8 cellular contexts compared by ENCODE assay signal in genomic region chr4:89305712-89306437, GRCh38. TPM values are rescaled to one million over a fixed set of nuclear protein-coding genes. Genes with fewer than 3 reads are reported as not detected.
A peak's percentile ranks its signal among the peaks of the same experiment; 100 is the strongest.
DNase-seq lines count a peak whose midpoint lies in the region; ATAC-seq, FAIRE-seq and TF ChIP-seq lines count a peak whose summit lies in the region.

No MANE protein-coding gene starts in this region.

- no peaks in the 10 kb centered on the region for H3K36me3 ChIP-seq in GM23248 (ENCODE audit: low read depth)
- H3K36me3 ChIP-seq in Peyer's patch, result no peaks in the 10 kb centered on the region
- no peaks in the 10 kb centered on the region for H3K36me3 ChIP-seq in pancreas

- no peaks in the 10 kb centered on the region for H3K9me3 ChIP-seq in GM23248 (ENCODE audit: low read depth)
- H3K9me3 ChIP-seq in Peyer's patch, result no peaks in the 10 kb centered on the region
- no peaks in the 10 kb centered on the region for H3K9me3 ChIP-seq in pancreas

- no peak overlapping the region for H3K27ac ChIP-seq in GM23248
- H3K27ac ChIP-seq in Peyer's patch, result peak overlapping the region; percentile 74 to 86 (median 80)
- peak overlapping the region in 3 of 4 donors; percentile 50 to 83 (median 82) for H3K27ac ChIP-seq in pancreas

- no peaks in the 10 kb centered on the region for H4K20me1 ChIP-seq in GM23248 (ENCODE audit: insufficient read depth)

- TF ChIP-seq CTCF in Peyer's patch (IDR thresholded peaks at IDR 0.05), result no peak
- TF ChIP-seq CTCF in endothelial cell (IDR thresholded peaks at IDR 0.05; ENCODE audit: unreplicated experiment), result no peak
- TF ChIP-seq CTCF in pancreas (IDR thresholded peaks at IDR 0.05), result no peak

- no peak overlapping the region for H3K27ac Mint-ChIP-seq in endothelial cell (ENCODE audit: unreplicated experiment)
- H3K27ac Mint-ChIP-seq in stimulated activated naive B cell treated with anti-CD40 and anti-IgM and Interleukin-4, amounts not matched to agents 10 μg/mL and 1 μg/mL and 100 μg/mL, for 72 hours, result no peak overlapping the region

- H3K4me1 ChIP-seq in GM23248 (ENCODE audit: insufficient read depth) (peaks cover 9% of the 10 kb centered on the region), Peyer's patch (peaks cover 0 to 32% (median 2%) of the 10 kb centered on the region in 4 donors), pancreas (peaks cover 5 to 51% (median 36%) of the 10 kb centered on the region in 3 donors)

- TF ChIP-seq POLR2A in Peyer's patch (IDR thresholded peaks at IDR 0.05), result peak in 1 of 2 donors; percentile 14

- no peak for FAIRE-seq in pancreas (lab: Jason Lieb, UNC)

- no peak overlapping the region for H3K9ac ChIP-seq in GM23248

- H3K4me3 ChIP-seq in GM23248 (no peak overlapping the region), Peyer's patch (peak overlapping the region; percentile 47 to 73 (median 68)), pancreas (peak overlapping the region in 3 of 4 donors; percentile 77 to 87 (median 84))

- peaks cover 4% of the 10 kb centered on the region; the same call in 1 of the 2 replicates for H3K27me3 ChIP-seq in GM23248 (replicated peaks; ENCODE audit: insufficient read depth)
- no peaks in the 10 kb centered on the region for H3K27me3 ChIP-seq in Peyer's patch
- no peaks in the 10 kb centered on the region for H3K27me3 ChIP-seq in pancreas

- H3F3A ChIP-seq in GM23248 (ENCODE audit: insufficient read depth), result peaks cover 5% of the 10 kb centered on the region; the same call in 1 of the 2 replicates

- peak overlapping the region; percentile 95 for H3K4me3 Mint-ChIP-seq in endothelial cell (ENCODE audit: unreplicated experiment)
- H3K4me3 Mint-ChIP-seq in stimulated activated naive B cell treated with anti-CD40 and anti-IgM and Interleukin-4, amounts not matched to agents 10 μg/mL and 1 μg/mL and 100 μg/mL, for 72 hours, result no peak overlapping the region

- WGBS in GM23248 (ENCODE audit: low coverage in 1 of 2, low lambda C conversion rate in 2 of 2, missing lambda C conversion rate in 2 of 2), 2 experiments, result 64% methylated on average over 8 of the region's 8 CpGs
- WGBS in pancreas, 2 donors, result 12 to 16% methylated on average over 8 of the region's 8 CpGs

- peak; percentile 24 to 62 (median 33) for ATAC-seq in pancreas
- no peak for ATAC-seq in HG03039 (IDR thresholded peaks at IDR 0.05; ENCODE audit: unreplicated experiment)
- no peak for ATAC-seq in GM18867 (IDR thresholded peaks at IDR 0.05; ENCODE audit: unreplicated experiment)
- no peak for ATAC-seq in stimulated activated naive B cell treated with anti-CD40 and anti-IgM and Interleukin-4, amounts not matched to agents 10 μg/mL and 1 μg/mL and 100 μg/mL, for 72 hours (replicated peaks)

- no peaks in the 10 kb centered on the region for H3K9me2 ChIP-seq in GM23248 (ENCODE audit: insufficient read depth)

- peaks cover 15% of the 10 kb centered on the region for H3K4me1 Mint-ChIP-seq in endothelial cell (ENCODE audit: unreplicated experiment)
- H3K4me1 Mint-ChIP-seq in stimulated activated naive B cell treated with anti-CD40 and anti-IgM and Interleukin-4, amounts not matched to agents 10 μg/mL and 1 μg/mL and 100 μg/mL, for 72 hours, result peaks cover 13 to 26% of the 10 kb centered on the region in 2 donors

- intact Hi-C loops in pancreas (cut with DNase I), result loop anchor here in 1 of 3 donors (5.0 to 10.0 kb wide), 2 partner anchors 51 to 106 kb away; no protein-coding TSS in a partner anchor

- no peak overlapping the region for H2AFZ ChIP-seq in GM23248

- DNase-seq in GM23248, result peak; percentile 65
- no peak for DNase-seq in Peyer's patch
- no peak for DNase-seq in endothelial cell (ENCODE audit: low spot score)
- no peak for DNase-seq in pancreas
- no peak for DNase-seq in superior temporal gyrus (ENCODE audit: extremely low spot score)
- DNase-seq in stimulated activated naive B cell treated with anti-CD40 and anti-IgM and Interleukin-4, amounts not matched to agents 10 μg/mL and 1 μg/mL and 100 μg/mL, for 72 hours, result no peak

- H3K36me3 Mint-ChIP-seq in endothelial cell (ENCODE audit: low read depth, unreplicated experiment), result peaks cover 5% of the 10 kb centered on the region
- no peaks in the 10 kb centered on the region for H3K36me3 Mint-ChIP-seq in stimulated activated naive B cell treated with anti-CD40 and anti-IgM and Interleukin-4, amounts not matched to agents 10 μg/mL and 1 μg/mL and 100 μg/mL, for 72 hours

- no peak overlapping the region for H3K4me2 ChIP-seq in GM23248 (ENCODE audit: unreplicated experiment)

- H3K27me3 Mint-ChIP-seq in endothelial cell (ENCODE audit: unreplicated experiment), result peaks cover 11% of the 10 kb centered on the region
- peaks cover 19 to 24% of the 10 kb centered on the region in 2 donors for H3K27me3 Mint-ChIP-seq in stimulated activated naive B cell treated with anti-CD40 and anti-IgM and Interleukin-4, amounts not matched to agents 10 μg/mL and 1 μg/mL and 100 μg/mL, for 72 hours

- in situ Hi-C loops in GM23248 (cut with MboI), result no loop called here

- H3K79me2 ChIP-seq in GM23248 (ENCODE audit: insufficient read depth), result no peaks in the 10 kb centered on the region

- H3K9me3 Mint-ChIP-seq in endothelial cell (ENCODE audit: unreplicated experiment), result no peaks in the 10 kb centered on the region
- H3K9me3 Mint-ChIP-seq in stimulated activated naive B cell treated with anti-CD40 and anti-IgM and Interleukin-4, amounts not matched to agents 10 μg/mL and 1 μg/mL and 100 μg/mL, for 72 hours, result no peaks in the 10 kb centered on the region

RNA-seq across cellular contexts. Expression of gene GPRIN3, which starts 1.7 kb away (rescaled TPM):
- not detected in 2 replicates for total RNA-seq in GM23248 (2014; rRNA removed; shearing (Covaris generic))
- polyA plus RNA-seq in GM23248 (2016; fragmentation: Nextera tagmentation; extraction: Ambion mirVana) (0.01 and 0.05 TPM in 2 replicates), pancreas (1 to 10 TPM in 1 of 2 donors, under 1 TPM in 1; 0.84 to 2.0 TPM)
- total RNA-seq in Peyer's patch (10 to 100 TPM; 13.1 to 26.8 (median 17.8) TPM), endothelial cell (ENCODE audit: unreplicated experiment) (8.9 TPM), pancreas (1 to 10 TPM; 2.5 to 7.6 (median 3.5) TPM)

Comparison
In these comparisons a context has a peak if more than half of its experiments do, and no peak if none do; other contexts are left out.
1. ATAC-seq: peak in pancreas (4 of 4); none in HG03039 (single experiment), GM18867 (single experiment) and stimulated activated naive B cell treated with anti-CD40 and anti-IgM and Interleukin-4, amounts not matched to agents 10 μg/mL and 1 μg/mL and 100 μg/mL, for 72 hours (0 of 2).